In the genomic region with DNA sequence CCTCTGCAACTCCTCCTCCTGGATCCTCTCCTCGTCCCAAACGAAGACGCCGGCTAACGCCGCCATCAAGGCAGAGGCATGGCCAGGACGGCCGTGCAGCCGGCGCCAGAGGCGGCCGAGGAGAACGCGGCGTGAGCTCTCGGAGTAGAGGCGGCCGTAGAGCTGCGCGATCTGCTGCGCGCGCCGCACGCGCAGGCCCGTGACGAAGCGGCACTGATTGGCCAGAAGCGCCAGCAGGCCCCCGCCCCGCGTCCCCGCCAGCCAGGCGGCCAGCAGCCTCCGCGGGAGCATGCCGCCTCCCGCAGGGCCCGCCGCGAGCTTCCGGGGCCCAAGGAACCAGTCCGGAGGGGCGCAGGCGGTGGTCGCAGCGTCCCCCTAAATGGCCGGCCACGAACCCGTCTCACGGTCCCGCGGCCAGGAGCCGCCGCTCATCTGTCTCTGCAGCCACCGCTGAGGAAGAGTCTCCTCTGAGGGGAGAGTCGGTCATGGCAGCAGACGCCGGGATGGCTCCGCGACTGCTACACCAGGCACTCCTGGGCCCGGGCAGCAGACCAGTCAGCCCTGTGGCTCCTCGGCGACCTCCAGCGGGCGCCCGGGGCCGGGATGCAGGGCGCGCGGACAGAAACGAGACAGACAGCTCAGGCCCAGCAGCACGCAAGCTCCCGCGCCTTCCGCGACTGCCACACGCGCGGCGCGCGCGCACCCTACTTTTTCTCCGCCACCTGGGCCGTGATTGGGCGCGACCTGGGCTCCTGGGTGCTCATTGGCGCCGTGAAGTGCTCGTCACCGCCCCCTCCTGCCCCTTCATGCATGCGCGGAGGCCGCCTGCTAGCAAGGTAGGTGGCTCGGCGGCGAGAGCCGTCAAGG, we compare ENCODE assay signal across 1 cellular context.
TF ChIP-seq lines count a peak whose summit lies in the region.

A gene with protein sequence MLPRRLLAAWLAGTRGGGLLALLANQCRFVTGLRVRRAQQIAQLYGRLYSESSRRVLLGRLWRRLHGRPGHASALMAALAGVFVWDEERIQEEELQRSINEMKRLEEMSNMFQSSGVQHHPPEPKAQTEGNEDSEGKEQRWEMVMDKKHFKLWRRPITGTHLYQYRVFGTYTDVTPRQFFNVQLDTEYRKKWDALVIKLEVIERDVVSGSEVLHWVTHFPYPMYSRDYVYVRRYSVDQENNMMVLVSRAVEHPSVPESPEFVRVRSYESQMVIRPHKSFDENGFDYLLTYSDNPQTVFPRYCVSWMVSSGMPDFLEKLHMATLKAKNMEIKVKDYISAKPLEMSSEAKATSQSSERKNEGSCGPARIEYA (minus strand): TSS at position 684 of the 867 bp plus-strand sequence. CDS start 393 bp downstream, at position 291.

TF ChIP-seq in K562, 482 proteins besides CTCF, POLR2A, EP300 and RAD21 (continued from another document):
- TF ChIP-seq, protein P1, sequence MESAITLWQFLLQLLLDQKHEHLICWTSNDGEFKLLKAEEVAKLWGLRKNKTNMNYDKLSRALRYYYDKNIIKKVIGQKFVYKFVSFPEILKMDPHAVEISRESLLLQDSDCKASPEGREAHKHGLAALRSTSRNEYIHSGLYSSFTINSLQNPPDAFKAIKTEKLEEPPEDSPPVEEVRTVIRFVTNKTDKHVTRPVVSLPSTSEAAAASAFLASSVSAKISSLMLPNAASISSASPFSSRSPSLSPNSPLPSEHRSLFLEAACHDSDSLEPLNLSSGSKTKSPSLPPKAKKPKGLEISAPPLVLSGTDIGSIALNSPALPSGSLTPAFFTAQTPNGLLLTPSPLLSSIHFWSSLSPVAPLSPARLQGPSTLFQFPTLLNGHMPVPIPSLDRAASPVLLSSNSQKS (CRISPR knock-in tag; IDR thresholded peaks at IDR 0.05), result no peak
- no peak for TF ChIP-seq TCF3 (CRISPR knock-in tag; IDR thresholded peaks at IDR 0.05)
- TF ChIP-seq, protein P2, sequence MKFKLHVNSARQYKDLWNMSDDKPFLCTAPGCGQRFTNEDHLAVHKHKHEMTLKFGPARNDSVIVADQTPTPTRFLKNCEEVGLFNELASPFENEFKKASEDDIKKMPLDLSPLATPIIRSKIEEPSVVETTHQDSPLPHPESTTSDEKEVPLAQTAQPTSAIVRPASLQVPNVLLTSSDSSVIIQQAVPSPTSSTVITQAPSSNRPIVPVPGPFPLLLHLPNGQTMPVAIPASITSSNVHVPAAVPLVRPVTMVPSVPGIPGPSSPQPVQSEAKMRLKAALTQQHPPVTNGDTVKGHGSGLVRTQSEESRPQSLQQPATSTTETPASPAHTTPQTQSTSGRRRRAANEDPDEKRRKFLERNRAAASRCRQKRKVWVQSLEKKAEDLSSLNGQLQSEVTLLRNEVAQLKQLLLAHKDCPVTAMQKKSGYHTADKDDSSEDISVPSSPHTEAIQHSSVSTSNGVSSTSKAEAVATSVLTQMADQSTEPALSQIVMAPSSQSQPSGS (CRISPR knock-in tag; IDR thresholded peaks at IDR 0.05), result 0 out of 2 replicates have a peak, but pooled peaks have one; percentile 22
- TF ChIP-seq, protein P3, sequence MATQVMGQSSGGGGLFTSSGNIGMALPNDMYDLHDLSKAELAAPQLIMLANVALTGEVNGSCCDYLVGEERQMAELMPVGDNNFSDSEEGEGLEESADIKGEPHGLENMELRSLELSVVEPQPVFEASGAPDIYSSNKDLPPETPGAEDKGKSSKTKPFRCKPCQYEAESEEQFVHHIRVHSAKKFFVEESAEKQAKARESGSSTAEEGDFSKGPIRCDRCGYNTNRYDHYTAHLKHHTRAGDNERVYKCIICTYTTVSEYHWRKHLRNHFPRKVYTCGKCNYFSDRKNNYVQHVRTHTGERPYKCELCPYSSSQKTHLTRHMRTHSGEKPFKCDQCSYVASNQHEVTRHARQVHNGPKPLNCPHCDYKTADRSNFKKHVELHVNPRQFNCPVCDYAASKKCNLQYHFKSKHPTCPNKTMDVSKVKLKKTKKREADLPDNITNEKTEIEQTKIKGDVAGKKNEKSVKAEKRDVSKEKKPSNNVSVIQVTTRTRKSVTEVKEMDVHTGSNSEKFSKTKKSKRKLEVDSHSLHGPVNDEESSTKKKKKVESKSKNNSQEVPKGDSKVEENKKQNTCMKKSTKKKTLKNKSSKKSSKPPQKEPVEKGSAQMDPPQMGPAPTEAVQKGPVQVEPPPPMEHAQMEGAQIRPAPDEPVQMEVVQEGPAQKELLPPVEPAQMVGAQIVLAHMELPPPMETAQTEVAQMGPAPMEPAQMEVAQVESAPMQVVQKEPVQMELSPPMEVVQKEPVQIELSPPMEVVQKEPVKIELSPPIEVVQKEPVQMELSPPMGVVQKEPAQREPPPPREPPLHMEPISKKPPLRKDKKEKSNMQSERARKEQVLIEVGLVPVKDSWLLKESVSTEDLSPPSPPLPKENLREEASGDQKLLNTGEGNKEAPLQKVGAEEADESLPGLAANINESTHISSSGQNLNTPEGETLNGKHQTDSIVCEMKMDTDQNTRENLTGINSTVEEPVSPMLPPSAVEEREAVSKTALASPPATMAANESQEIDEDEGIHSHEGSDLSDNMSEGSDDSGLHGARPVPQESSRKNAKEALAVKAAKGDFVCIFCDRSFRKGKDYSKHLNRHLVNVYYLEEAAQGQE (CRISPR knock-in tag; IDR thresholded peaks at IDR 0.05; ENCODE audit: low read depth), result peak; percentile 51; the same call in 1 of the 2 replicates
- no peak for TF ChIP-seq HLTF (IDR thresholded peaks at IDR 0.05)
- peak; percentile 94 for TF ChIP-seq ZFX (CRISPR knock-in tag; IDR thresholded peaks at IDR 0.05)
- TF ChIP-seq ZNF57 (CRISPR knock-in tag; IDR thresholded peaks at IDR 0.05), result no peak
- TF ChIP-seq ZNF316 (IDR thresholded peaks at IDR 0.05), result peak; percentile 55
- no peak for TF ChIP-seq CC2D1A (IDR thresholded peaks at IDR 0.05)
- no peak for TF ChIP-seq ZNF324 (CRISPR knock-in tag; IDR thresholded peaks at IDR 0.05)
- no peak for TF ChIP-seq ZNF766 (CRISPR knock-in tag; conservative IDR thresholded peaks at IDR 0.05)
- TF ChIP-seq BCOR (IDR thresholded peaks at IDR 0.05), result peak; percentile 38
- TF ChIP-seq, protein P4, sequence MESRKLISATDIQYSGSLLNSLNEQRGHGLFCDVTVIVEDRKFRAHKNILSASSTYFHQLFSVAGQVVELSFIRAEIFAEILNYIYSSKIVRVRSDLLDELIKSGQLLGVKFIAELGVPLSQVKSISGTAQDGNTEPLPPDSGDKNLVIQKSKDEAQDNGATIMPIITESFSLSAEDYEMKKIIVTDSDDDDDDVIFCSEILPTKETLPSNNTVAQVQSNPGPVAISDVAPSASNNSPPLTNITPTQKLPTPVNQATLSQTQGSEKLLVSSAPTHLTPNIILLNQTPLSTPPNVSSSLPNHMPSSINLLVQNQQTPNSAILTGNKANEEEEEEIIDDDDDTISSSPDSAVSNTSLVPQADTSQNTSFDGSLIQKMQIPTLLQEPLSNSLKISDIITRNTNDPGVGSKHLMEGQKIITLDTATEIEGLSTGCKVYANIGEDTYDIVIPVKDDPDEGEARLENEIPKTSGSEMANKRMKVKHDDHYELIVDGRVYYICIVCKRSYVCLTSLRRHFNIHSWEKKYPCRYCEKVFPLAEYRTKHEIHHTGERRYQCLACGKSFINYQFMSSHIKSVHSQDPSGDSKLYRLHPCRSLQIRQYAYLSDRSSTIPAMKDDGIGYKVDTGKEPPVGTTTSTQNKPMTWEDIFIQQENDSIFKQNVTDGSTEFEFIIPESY (CRISPR knock-in tag; IDR thresholded peaks at IDR 0.05), result no peak
- TF ChIP-seq, protein P5, sequence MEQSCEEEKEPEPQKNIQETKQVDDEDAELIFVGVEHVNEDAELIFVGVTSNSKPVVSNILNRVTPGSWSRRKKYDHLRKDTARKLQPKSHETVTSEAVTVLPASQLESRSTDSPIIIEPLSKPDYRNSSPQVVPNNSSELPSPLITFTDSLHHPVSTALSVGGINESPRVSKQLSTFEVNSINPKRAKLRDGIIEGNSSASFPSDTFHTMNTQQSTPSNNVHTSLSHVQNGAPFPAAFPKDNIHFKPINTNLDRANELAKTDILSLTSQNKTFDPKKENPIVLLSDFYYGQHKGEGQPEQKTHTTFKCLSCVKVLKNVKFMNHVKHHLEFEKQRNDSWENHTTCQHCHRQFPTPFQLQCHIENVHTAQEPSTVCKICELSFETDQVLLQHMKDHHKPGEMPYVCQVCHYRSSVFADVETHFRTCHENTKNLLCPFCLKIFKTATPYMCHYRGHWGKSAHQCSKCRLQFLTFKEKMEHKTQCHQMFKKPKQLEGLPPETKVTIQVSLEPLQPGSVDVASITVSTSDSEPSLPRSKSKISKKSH (CRISPR knock-in tag; IDR thresholded peaks at IDR 0.05), result no peak
- no peak for TF ChIP-seq RBM17 (IDR thresholded peaks at IDR 0.05; ENCODE audit: borderline replicate concordance, low read depth, low read length)
